In genomic region chr17:47733414-47734288, GRCh38 we compare ENCODE assay signal across 8 cellular contexts. TPM values are rescaled to one million over a fixed set of nuclear protein-coding genes. Genes with fewer than 3 reads are reported as not detected.
DNase-seq lines count a peak whose midpoint lies in the region; ATAC-seq and TF ChIP-seq lines count a peak whose summit lies in the region.

No MANE protein-coding gene starts in this region.

- H3K27me3 ChIP-seq in tibial artery = peaks cover 0 to 68% of the 10 kb centered on the region in 2 donors

- no peak overlapping the region for H3K27ac ChIP-seq in tibial artery
- no peak overlapping the region for H3K27ac ChIP-seq in substantia nigra (ENCODE audit: low read depth, low read length, poor library complexity, severe bottlenecking)

- H3K4me3 Mint-ChIP-seq in activated naive CD4-positive, alpha-beta T cell treated with anti-CD3 and anti-CD28 coated beads, Interleukin-2, amount 50 U/mL, for 24 hours = peak overlapping the region; percentile 97

- intact Hi-C loops in tibial artery (cut with DNase I; ENCODE audit: low total_unique reads) = no loop called here

- TF ChIP-seq CTCF in tibial artery (IDR thresholded peaks at IDR 0.05) = no peak

- H3K27ac Mint-ChIP-seq in activated naive CD4-positive, alpha-beta T cell treated with anti-CD3 and anti-CD28 coated beads, Interleukin-2, amount 50 U/mL, for 24 hours = peak overlapping the region; percentile 92

- no peaks in the 10 kb centered on the region for H3K36me3 ChIP-seq in tibial artery

- H3K9me3 Mint-ChIP-seq in activated naive CD4-positive, alpha-beta T cell treated with anti-CD3 and anti-CD28 coated beads, Interleukin-2, amount 50 U/mL, for 24 hours = no peaks in the 10 kb centered on the region

- peaks cover 28% of the 10 kb centered on the region for H3K36me3 Mint-ChIP-seq in activated naive CD4-positive, alpha-beta T cell treated with anti-CD3 and anti-CD28 coated beads, Interleukin-2, amount 50 U/mL, for 24 hours

- ATAC-seq in HG03280 (IDR thresholded peaks at IDR 0.05; ENCODE audit: unreplicated experiment) = peak; percentile 26
- peak; percentile 18 for ATAC-seq in left lobe of liver

- no peaks in the 10 kb centered on the region for H3K27me3 Mint-ChIP-seq in activated naive CD4-positive, alpha-beta T cell treated with anti-CD3 and anti-CD28 coated beads, Interleukin-2, amount 50 U/mL, for 24 hours

- peaks cover 49% of the 10 kb centered on the region for H3K4me1 Mint-ChIP-seq in activated naive CD4-positive, alpha-beta T cell treated with anti-CD3 and anti-CD28 coated beads, Interleukin-2, amount 50 U/mL, for 24 hours

- peak overlapping the region; percentile 20 to 50 for H3K4me3 ChIP-seq in tibial artery

- DNase-seq in activated T-cell treated with anti-CD3 and anti-CD28 coated beads, Interleukin-2, amount 50 U/mL, for 1 hour = peak; percentile 50
- no peak for DNase-seq in activated T-cell treated with anti-CD3 and anti-CD28 coated beads for 4 hours
- DNase-seq in left lobe of liver (ENCODE audit: low spot score) = no peak
- DNase-seq in tibial artery = peak; percentile 18 to 61
- DNase-seq in substantia nigra (lab: John Stamatoyannopoulos, UW) = no peak
- DNase-seq in EL = no peak

- H3K9me3 ChIP-seq in tibial artery = no peaks in the 10 kb centered on the region

- H3K4me1 ChIP-seq in tibial artery = peaks cover 0 to 17% (median 12%) of the 10 kb centered on the region in 4 donors

RNA-seq across cellular contexts. Expression of gene TBX21, which starts 0.6 kb away (rescaled TPM):
- 0.38 TPM for total RNA-seq in left lobe of liver

RNA-seq across cellular contexts. Expression of gene TBKBP1, which starts 39.7 kb away (rescaled TPM):
- 2.2 TPM for total RNA-seq in left lobe of liver

Comparison
In these comparisons a context has a peak if more than half of its experiments do, and no peak if none do; other contexts are left out.
1. DNase-seq: peak in activated T-cell treated with anti-CD3 and anti-CD28 coated beads, Interleukin-2, amount 50 U/mL, for 1 hour (single experiment) and tibial artery (2 of 2); none in activated T-cell treated with anti-CD3 and anti-CD28 coated beads for 4 hours (single experiment), left lobe of liver (single experiment), substantia nigra (0 of 49) and EL (single experiment).